Comparison of ENCODE assay signal across 17 cellular contexts in the genomic region with DNA sequence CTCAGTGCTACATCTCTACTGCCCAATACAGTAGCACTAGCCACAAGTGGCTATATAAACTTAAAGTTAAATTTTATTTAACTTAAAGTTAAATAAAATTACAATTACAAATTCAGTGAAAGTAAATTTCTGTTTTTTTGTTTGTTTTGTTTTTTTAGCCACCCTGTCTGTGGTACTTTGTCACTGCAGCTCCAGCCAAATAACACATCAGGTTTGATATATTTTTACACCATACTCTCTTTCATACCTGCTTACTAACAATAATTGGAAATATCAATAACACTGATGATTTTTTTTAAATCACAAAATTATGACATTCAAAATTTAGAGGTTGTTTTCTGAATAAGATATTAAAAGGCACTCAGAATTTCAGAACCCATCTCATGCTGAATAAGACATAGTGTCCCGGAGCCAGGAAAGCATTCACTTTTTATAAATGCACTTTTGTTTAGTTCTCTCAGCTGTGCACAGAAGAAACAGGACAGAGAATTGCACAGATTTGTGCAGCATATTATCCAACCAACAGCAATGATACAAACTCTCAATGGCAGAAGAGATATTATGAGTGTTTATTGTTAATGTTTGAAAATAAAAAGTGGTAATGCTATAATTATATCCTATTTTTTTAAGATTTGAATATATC.
"Had no signal": no experiment of that assay in that cellular context is flagged by ENCODE, and none has a peak within 500 bp of the region (broad histone marks: within the 10 kb centered on the region; RNA-seq: fewer than 3 reads in every experiment).

No MANE protein-coding gene starts in this region.

- H3K9me3 ChIP-seq: thyroid gland had no signal

- H3K36me3 ChIP-seq: cardiac muscle cell, thyroid gland had no signal

- H3K4me1 ChIP-seq: thyroid gland had no signal

- DNase-seq: activated CD4-positive, alpha-beta T cell treated with anti-CD3 and anti-CD28 coated beads for 4 hours; activated CD4-positive, alpha-beta T cell treated with anti-CD3 and anti-CD28 coated beads, Interleukin-2, amount 50 U/mL, for 48 hours; activated CD4-positive, CD25-positive, alpha-beta regulatory T cell; activated CD8-positive, alpha-beta memory T cell treated with anti-CD3 and anti-CD28 coated beads, Interleukin-2, amount 50 U/mL, for 48 hours; activated naive CD4-positive, alpha-beta T cell treated with Interleukin-2 at 50 U/mL for 16 hours; activated naive CD8-positive, alpha-beta T cell treated with anti-CD3 and anti-CD28 coated beads, Interleukin-2, amount 10 ng/mL, durations not matched to agents 7 days and 5 days; activated T-cell treated with anti-CD3 and anti-CD28 coated beads, Interleukin-2, amount 50 U/mL, for 48 hours; amniotic stem cell; dermis blood vessel endothelial cell; effector memory CD4-positive, alpha-beta T cell; foreskin melanocyte; naive B cell; stimulated activated CD4-positive, alpha-beta T cell treated with anti-CD3 and anti-CD28 coated beads, Interleukin-2, amount 100 ng/mL, for 48 hours; stimulated activated naive CD4-positive, alpha-beta T cell; T1000; thyroid gland had no signal

- H3K27ac ChIP-seq: thyroid gland had no signal

- H3K4me3 ChIP-seq: cardiac muscle cell, thyroid gland had no signal
